In the genomic region with DNA sequence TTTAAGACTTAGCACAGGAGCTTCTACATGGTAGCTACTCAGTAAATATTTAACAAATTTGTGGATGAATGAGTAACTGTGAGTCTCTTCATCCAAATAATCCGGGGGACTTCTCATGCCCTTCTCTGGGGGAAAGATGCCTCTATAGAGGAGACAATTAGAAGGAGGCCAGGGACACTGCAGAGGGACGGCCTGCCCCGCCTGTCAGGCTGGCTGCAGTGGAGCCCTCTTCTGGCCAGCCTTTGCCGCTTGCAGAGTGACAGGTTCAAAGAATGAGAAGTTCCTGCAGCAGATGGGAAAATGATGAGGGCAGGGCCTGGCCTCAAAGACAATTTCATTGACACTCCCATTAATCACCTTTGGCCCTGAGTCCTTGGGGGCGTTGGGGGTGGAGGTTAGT, we compare ENCODE assay signal across 8 cellular contexts.
A peak's percentile ranks its signal among the peaks of the same experiment; 100 is the strongest.
DNase-seq lines count a peak whose midpoint lies in the region; ATAC-seq and TF ChIP-seq lines count a peak whose summit lies in the region.

No MANE protein-coding gene starts in this region.

- H3K4me1 ChIP-seq in NT2/D1 (ENCODE audit: insufficient read depth, insufficient read length) = peaks cover 4% of the 10 kb centered on the region
- no peaks in the 10 kb centered on the region for H3K4me1 ChIP-seq in body of pancreas

- H3K36me3 ChIP-seq in NT2/D1 (ENCODE audit: insufficient read depth, insufficient read length, low read length) (no peaks in the 10 kb centered on the region), body of pancreas (replicated peaks in 1 of 2; ENCODE audit: insufficient read depth in 1 of 2, low read depth in 2 of 2) (no peaks in the 10 kb centered on the region)

- intact Hi-C loops in body of pancreas (cut with DNase I) = no loop called here

- WGBS in body of pancreas, 2 donors = 17 to 24% methylated on average over 5 of the region's 5 CpGs

- H3K27ac ChIP-seq in body of pancreas (no peak overlapping the region), coronary artery (no peak overlapping the region)

- ATAC-seq in body of pancreas = no peak
- no peak for ATAC-seq in GM18498 (IDR thresholded peaks at IDR 0.05; ENCODE audit: unreplicated experiment)

- H3K9ac ChIP-seq in NT2/D1 (ENCODE audit: insufficient read length, low read depth) = no peak overlapping the region

- no peak overlapping the region for H3K4me3 ChIP-seq in NT2/D1 (ENCODE audit: insufficient read length, low read depth)
- H3K4me3 ChIP-seq in body of pancreas = no peak overlapping the region
- no peak overlapping the region for H3K4me3 ChIP-seq in coronary artery

- H3K9me3 ChIP-seq in NT2/D1 (ENCODE audit: insufficient read depth, low read length) (no peaks in the 10 kb centered on the region), body of pancreas (no peaks in the 10 kb centered on the region)

- no peak for TF ChIP-seq POLR2A in body of pancreas (IDR thresholded peaks at IDR 0.05)

- TF ChIP-seq CTCF in body of pancreas (IDR thresholded peaks at IDR 0.05) (peak; percentile 6 to 43 (median 23)), coronary artery (IDR thresholded peaks at IDR 0.05) (no peak)

- no peaks in the 10 kb centered on the region for H3K27me3 ChIP-seq in NT2/D1 (ENCODE audit: insufficient read depth, insufficient read length)
- H3K27me3 ChIP-seq in body of pancreas = no peaks in the 10 kb centered on the region

- DNase-seq in NCI-H510A treated with DMSO at 0.1 percent for 48 hours (lab: John Stamatoyannopoulos, UW) = peak; percentile 7
- DNase-seq in NCI-H510A (lab: John Stamatoyannopoulos, UW) = no peak
- peak; percentile 52 for DNase-seq in NT2/D1 (ENCODE audit: low read depth, low spot score)
- DNase-seq in body of pancreas = peak in 3 of 4 donors; percentile 19 to 36 (median 34)
- DNase-seq in midbrain (lab: John Stamatoyannopoulos, UW) = peak; percentile 4
- DNase-seq in coronary artery (ENCODE audit: low spot score) = no peak
- DNase-seq in NCI-H2081 treated with DMSO at 0.1 percent for 48 hours (lab: John Stamatoyannopoulos, UW) = no peak

Comparison
In these comparisons a context has a peak if more than half of its experiments do, and no peak if none do; other contexts are left out.
1. DNase-seq: peak in NCI-H510A treated with DMSO at 0.1 percent for 48 hours (single experiment), NT2/D1 (single experiment), body of pancreas (3 of 4) and midbrain (single experiment); none in NCI-H510A (single experiment), coronary artery (single experiment) and NCI-H2081 treated with DMSO at 0.1 percent for 48 hours (single experiment).